Comparison of ENCODE assay signal across 1 cellular context in genomic region chr22:40524392-40525249, GRCh38.
TF ChIP-seq lines count a peak whose summit lies in the region.

No MANE protein-coding gene starts in this region.

TF ChIP-seq in HCT116, 20 proteins besides CTCF, POLR2A, EP300 and RAD21 (continued from another document):
- no peak for TF ChIP-seq ZBTB33 (IDR thresholded peaks at IDR 0.05; ENCODE audit: extremely low read depth, insufficient replicate concordance, low read length)
- no peak for TF ChIP-seq POLR2AphosphoS5 (IDR thresholded peaks at IDR 0.05; ENCODE audit: low read depth, low read length)
- TF ChIP-seq ELF1 (IDR thresholded peaks at IDR 0.05; ENCODE audit: borderline replicate concordance, low read depth), result no peak
- no peak for TF ChIP-seq EZH2 (IDR thresholded peaks at IDR 0.05)
- no peak for TF ChIP-seq YY1 (IDR thresholded peaks at IDR 0.05; ENCODE audit: extremely low read depth, insufficient replicate concordance, low read depth, low read length)
- no peak for TF ChIP-seq SRF (IDR thresholded peaks at IDR 0.05; ENCODE audit: low read depth)
- no peak for TF ChIP-seq MAX (IDR thresholded peaks at IDR 0.05)
